11 cellular contexts compared by ENCODE assay signal in the genomic region with DNA sequence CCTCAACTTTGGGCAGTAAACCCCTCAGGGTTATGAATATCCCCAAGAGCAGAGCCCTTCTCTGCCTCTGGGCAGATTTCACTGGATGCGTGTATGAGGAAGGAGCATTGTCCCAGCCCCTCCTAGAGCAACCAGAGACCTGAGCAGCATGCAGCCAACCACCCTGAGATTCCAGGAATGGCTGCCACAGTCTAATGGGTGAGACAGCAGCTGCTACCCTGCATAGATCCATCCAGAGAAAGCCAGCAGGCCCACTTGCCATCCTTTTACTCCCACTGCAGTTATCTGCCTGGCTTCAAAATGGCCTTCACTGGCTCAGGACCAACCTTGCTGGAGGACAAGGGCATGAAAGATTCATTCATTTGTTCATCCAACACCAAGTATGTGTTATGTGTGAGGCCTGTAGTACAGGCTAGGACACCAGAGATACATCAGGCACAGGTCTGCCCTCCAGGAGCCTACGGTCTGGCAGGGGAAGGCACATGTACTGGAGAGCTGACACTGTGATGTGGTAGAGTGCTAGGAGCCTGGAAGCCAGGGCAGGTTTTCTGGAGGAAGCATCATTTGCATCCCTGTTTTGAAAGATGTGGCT. TPM values are rescaled to one million over a fixed set of nuclear protein-coding genes. Genes with fewer than 3 reads are reported as not detected.
A peak's percentile ranks its signal among the peaks of the same experiment; 100 is the strongest.
DNase-seq lines count a peak whose midpoint lies in the region; ATAC-seq and TF ChIP-seq lines count a peak whose summit lies in the region.
"Had no signal": no experiment of that assay in that cellular context is flagged by ENCODE, and none has a peak within 500 bp of the region (broad histone marks: within the 10 kb centered on the region; RNA-seq: fewer than 3 reads in every experiment).

No MANE protein-coding gene starts in this region.

- H3K36me3 Mint-ChIP-seq in activated CD4-positive, alpha-beta memory T cell treated with anti-CD3 and anti-CD28 coated beads for 36 hours: peaks cover 18% of the 10 kb centered on the region
- H3K36me3 Mint-ChIP-seq in stimulated activated effector memory CD8-positive, alpha-beta T cell treated with anti-CD3 and anti-CD28 coated beads, Interleukin-12 subunit alpha, Interleukin-12 subunit beta, amount 100 ng/mL, for 72 hours: peaks cover 48% of the 10 kb centered on the region

- no peak for ATAC-seq in stimulated activated effector memory CD8-positive, alpha-beta T cell treated with anti-CD3 and anti-CD28 coated beads, Interleukin-12 subunit alpha, Interleukin-12 subunit beta, amount 100 ng/mL, for 72 hours
- ATAC-seq: PC-3 had no signal

- POLR2A ChIA-PET in activated CD4-positive, alpha-beta memory T cell treated with anti-CD3 and anti-CD28 coated beads for 36 hours (lab: Charles Lee): interaction anchor here (1.4 to 4.2 kb wide), 3 partner anchors 11 to 19 kb away, joined by 5 to 33 read pairs (median 12); no protein-coding TSS in a partner anchor

- no peak overlapping the region for H3K4me3 Mint-ChIP-seq in activated CD4-positive, alpha-beta memory T cell treated with anti-CD3 and anti-CD28 coated beads for 36 hours
- H3K4me3 Mint-ChIP-seq in stimulated activated effector memory CD8-positive, alpha-beta T cell treated with anti-CD3 and anti-CD28 coated beads, Interleukin-12 subunit alpha, Interleukin-12 subunit beta, amount 100 ng/mL, for 72 hours: no peak overlapping the region

- DNase-seq in SIG-M5 treated with dmso at 0.1 percent for 504 hours (lab: John Stamatoyannopoulos, UW; ENCODE audit: unreplicated experiment) (peak; percentile 7), SIG-M5 (lab: John Stamatoyannopoulos, UW) (no peak), left ventricle myocardium inferior (no peak), NCI-H1694 (lab: John Stamatoyannopoulos, UW) (no peak), GF-D8 (lab: John Stamatoyannopoulos, UW) (no peak), HCEC 1CT (no peak)
- no peak for DNase-seq in activated CD4-positive, alpha-beta memory T cell treated with anti-CD3 and anti-CD28 coated beads for 36 hours
- DNase-seq in stimulated activated effector memory CD8-positive, alpha-beta T cell treated with anti-CD3 and anti-CD28 coated beads, Interleukin-12 subunit alpha, Interleukin-12 subunit beta, amount 100 ng/mL, for 72 hours (ENCODE audit: low spot score in 2 of 2): no peak
- DNase-seq: 8988T, PC-3 had no signal

- intact Hi-C loops in activated CD4-positive, alpha-beta memory T cell treated with anti-CD3 and anti-CD28 coated beads for 36 hours (cut with micrococcal nuclease): no loop called here
- intact Hi-C loops in left ventricle myocardium inferior (cut with micrococcal nuclease): no loop called here

- H3K27me3 Mint-ChIP-seq in activated CD4-positive, alpha-beta memory T cell treated with anti-CD3 and anti-CD28 coated beads for 36 hours: no peaks in the 10 kb centered on the region

- CTCF ChIA-PET in activated CD4-positive, alpha-beta memory T cell treated with anti-CD3 and anti-CD28 coated beads for 36 hours (lab: Charles Lee): interaction anchor here (1.2 to 4.5 kb wide), 8 partner anchors 8 to 48 kb away, joined by 3 to 22 read pairs (median 6); partner anchors contain the start of gene VSIR

- no peak overlapping the region for H3K4me3 ChIP-seq in left ventricle myocardium inferior

- H3K36me3 ChIP-seq in left ventricle myocardium inferior: peaks cover 10% of the 10 kb centered on the region

- peaks cover 60% of the 10 kb centered on the region for H3K4me1 ChIP-seq in left ventricle myocardium inferior

- peak overlapping the region; percentile 98 for H3K27ac Mint-ChIP-seq in activated CD4-positive, alpha-beta memory T cell treated with anti-CD3 and anti-CD28 coated beads for 36 hours
- peak overlapping the region; percentile 97 for H3K27ac Mint-ChIP-seq in stimulated activated effector memory CD8-positive, alpha-beta T cell treated with anti-CD3 and anti-CD28 coated beads, Interleukin-12 subunit alpha, Interleukin-12 subunit beta, amount 100 ng/mL, for 72 hours

- H3K9me3 Mint-ChIP-seq in activated CD4-positive, alpha-beta memory T cell treated with anti-CD3 and anti-CD28 coated beads for 36 hours: peaks cover 6% of the 10 kb centered on the region
- no peaks in the 10 kb centered on the region for H3K9me3 Mint-ChIP-seq in stimulated activated effector memory CD8-positive, alpha-beta T cell treated with anti-CD3 and anti-CD28 coated beads, Interleukin-12 subunit alpha, Interleukin-12 subunit beta, amount 100 ng/mL, for 72 hours

- H3K9me3 ChIP-seq in left ventricle myocardium inferior (replicated peaks): peaks cover 8% of the 10 kb centered on the region

- H3K4me1 Mint-ChIP-seq in activated CD4-positive, alpha-beta memory T cell treated with anti-CD3 and anti-CD28 coated beads for 36 hours (ENCODE audit: low read depth): peaks cover 100% of the 10 kb centered on the region
- H3K4me1 Mint-ChIP-seq in stimulated activated effector memory CD8-positive, alpha-beta T cell treated with anti-CD3 and anti-CD28 coated beads, Interleukin-12 subunit alpha, Interleukin-12 subunit beta, amount 100 ng/mL, for 72 hours: peaks cover 99% of the 10 kb centered on the region

- no peaks in the 10 kb centered on the region for H3K27me3 ChIP-seq in left ventricle myocardium inferior (ENCODE audit: low read depth)

- H3K27ac ChIP-seq in left ventricle myocardium inferior (replicated peaks): peak overlapping the region; percentile 87

- TF ChIP-seq CTCF in left ventricle myocardium inferior (IDR thresholded peaks at IDR 0.05; ENCODE audit: borderline replicate concordance): no peak

RNA-seq across cellular contexts. Expression of gene C10orf105, which starts 26.2 kb away (rescaled TPM):
- under 1 TPM; 0.63 to 0.76 TPM for total RNA-seq in activated CD4-positive, alpha-beta memory T cell treated with anti-CD3 and anti-CD28 coated beads for 36 hours
- 0.05 TPM for total RNA-seq in left ventricle myocardium inferior
- total RNA-seq: kidney epithelial cell, PC-3 had no signal

RNA-seq across cellular contexts. Expression of gene VSIR, which starts 27.6 kb away (rescaled TPM):
- 100 to 1,000 TPM; 112 TPM for total RNA-seq in activated CD4-positive, alpha-beta memory T cell treated with anti-CD3 and anti-CD28 coated beads for 36 hours
- 104 TPM for total RNA-seq in left ventricle myocardium inferior
